ENCODE assay signal across 19 cellular contexts in genomic region chr11:72570893-72571741, GRCh38.
DNase-seq lines count a peak whose midpoint lies in the region; ATAC-seq and TF ChIP-seq lines count a peak whose summit lies in the region.
"Had no signal": no experiment of that assay in that cellular context is flagged by ENCODE, and none has a peak within 500 bp of the region (broad histone marks: within the 10 kb centered on the region; RNA-seq: fewer than 3 reads in every experiment).

No MANE protein-coding gene starts in this region.

- no peak for ATAC-seq in left lobe of liver
- ATAC-seq: A549 had no signal

- dilution Hi-C loops in mammary epithelial cell (cut with HindIII; ENCODE audit: low sequenced_read_pairs), result no loop called here

- no TSS peak for BruUV-seq in mammary epithelial cell (replicated peaks; lab: Mats Ljungman, UMichigan)

- no peaks in the 10 kb centered on the region for H3K27me3 ChIP-seq in mammary epithelial cell (ENCODE audit: insufficient read depth, low read length)
- H3K27me3 ChIP-seq: BLaER1, colonic mucosa had no signal

- TF ChIP-seq CTCF in mammary epithelial cell (conservative IDR thresholded peaks at IDR 0.05 in 1 of 2, IDR thresholded peaks at IDR 0.05 in 1 of 2; ENCODE audit: extremely low read depth in 1 of 2, insufficient read depth in 1 of 2, low read depth in 1 of 2, low read length in 2 of 2) (no peak), type B pancreatic cell (conservative IDR thresholded peaks at IDR 0.05) (no peak)

- peak overlapping the region; percentile 73 for H2AFZ ChIP-seq in mammary epithelial cell (ENCODE audit: low read depth, low read length)

- no peaks in the 10 kb centered on the region for H3K36me3 Mint-ChIP-seq in type B pancreatic cell

- no peaks in the 10 kb centered on the region for H3K9me3 Mint-ChIP-seq in type B pancreatic cell
- H3K9me3 Mint-ChIP-seq: activated CD4-positive, alpha-beta T cell treated with anti-CD3 and anti-CD28 coated beads, Interleukin-2, amount 10 ng/mL, durations not matched to agents 24 days and 14 days; activated T-cell treated with anti-CD3 and anti-CD28 coated beads, Interleukin-2, amount 50 U/mL, for 24 hours had no signal

- H3K36me3 ChIP-seq in mammary epithelial cell (ENCODE audit: insufficient read depth, low read length), result no peaks in the 10 kb centered on the region
- H3K36me3 ChIP-seq: BLaER1, colonic mucosa had no signal

- no peaks in the 10 kb centered on the region for H3K9me3 ChIP-seq in mammary epithelial cell (replicated peaks; ENCODE audit: insufficient read depth, low read length)
- H3K9me3 ChIP-seq: A549, BLaER1, colonic mucosa had no signal

- DNase-seq in activated CD8-positive, alpha-beta memory T cell treated with anti-CD3 and anti-CD28 coated beads for 24 hours, result peak; percentile 40
- DNase-seq in activated CD8-positive, alpha-beta memory T cell treated with anti-CD3 and anti-CD28 coated beads, Interleukin-2, amount 50 U/mL, for 4 hours, result no peak
- DNase-seq in mammary epithelial cell, result no peak
- DNase-seq in left lobe of liver (ENCODE audit: low spot score), result peak; percentile 44
- no peak for DNase-seq in type B pancreatic cell (ENCODE audit: extremely low spot score, unreplicated experiment)
- no peak for DNase-seq in T-helper 2 cell
- DNase-seq in COLO829 (ENCODE audit: low spot score), result no peak
- DNase-seq in amygdala (lab: John Stamatoyannopoulos, UW), result no peak
- DNase-seq: activated CD4-positive, alpha-beta T cell treated with anti-CD3 and anti-CD28 coated beads, Interleukin-2, amount 10 ng/mL, durations not matched to agents 24 days and 14 days; activated naive CD4-positive, alpha-beta T cell treated with anti-CD3 and anti-CD28 coated beads, Interleukin-2, amount 50 U/mL, for 16 hours; activated T-cell treated with anti-CD3 and anti-CD28 coated beads, Interleukin-2, amount 50 U/mL, for 24 hours; colonic mucosa; hippocampal formation; NCI-H1105; NCI-H2081 treated with DMSO at 0.1 percent for 48 hours; right cardiac atrium had no signal

- intact Hi-C loops in mammary epithelial cell (cut with micrococcal nuclease), result no loop called here

- peaks cover 29% of the 10 kb centered on the region for H3K4me1 ChIP-seq in mammary epithelial cell (ENCODE audit: insufficient read depth, low read length)
- H3K4me1 ChIP-seq: colonic mucosa had no signal

- H3K4me3 ChIP-seq in mammary epithelial cell (replicated peaks in 1 of 3; ENCODE audit: insufficient read depth in 1 of 3, low read depth in 2 of 3, low read length in 3 of 3), result no peak overlapping the region
- H3K4me3 ChIP-seq: A549, BLaER1, colonic mucosa, lung had no signal

- H3K27ac Mint-ChIP-seq in type B pancreatic cell, result peak overlapping the region; percentile 97
- H3K27ac Mint-ChIP-seq: activated CD4-positive, alpha-beta T cell treated with anti-CD3 and anti-CD28 coated beads, Interleukin-2, amount 10 ng/mL, durations not matched to agents 24 days and 14 days had no signal

- H3K27ac ChIP-seq in mammary epithelial cell (ENCODE audit: insufficient read depth, low read depth, low read length), result peak overlapping the region; percentile 43
- H3K27ac ChIP-seq: BLaER1, colonic mucosa had no signal

- H3K4me2 ChIP-seq in mammary epithelial cell (ENCODE audit: insufficient read depth, low read depth, low read length), result no peak overlapping the region
- H3K4me2 ChIP-seq: A549, BLaER1 had no signal

- peaks cover 13% of the 10 kb centered on the region for H3K27me3 Mint-ChIP-seq in type B pancreatic cell

- peak overlapping the region; percentile 20 for H3K4me3 Mint-ChIP-seq in type B pancreatic cell
- H3K4me3 Mint-ChIP-seq: activated CD4-positive, alpha-beta T cell treated with anti-CD3 and anti-CD28 coated beads, Interleukin-2, amount 10 ng/mL, durations not matched to agents 24 days and 14 days; activated T-cell treated with anti-CD3 and anti-CD28 coated beads, Interleukin-2, amount 50 U/mL, for 24 hours had no signal

- no peaks in the 10 kb centered on the region for H4K20me1 ChIP-seq in mammary epithelial cell (ENCODE audit: insufficient read depth, low read length)
- H4K20me1 ChIP-seq: BLaER1 had no signal

- 74% methylated on average over 6 of the region's 10 CpGs for WGBS in mammary epithelial cell (ENCODE audit: low coverage, missing lambda C conversion rate)

- in situ Hi-C loops in mammary epithelial cell (cut with MboI; ENCODE audit: low sequenced_read_pairs in 2 of 2), result loop anchor here in 1 of 2 donors (5.0 kb wide), 1 partner anchor 94 kb away; no protein-coding TSS in a partner anchor

- no peaks in the 10 kb centered on the region for H3K79me2 ChIP-seq in mammary epithelial cell (ENCODE audit: insufficient read depth, low read length)

- H3K9ac ChIP-seq in mammary epithelial cell (ENCODE audit: insufficient read depth, low read length), result no peak overlapping the region
- H3K9ac ChIP-seq: BLaER1 had no signal

- CTCF ChIA-PET in mammary epithelial cell (lab: Charles Lee; ENCODE audit: low non-redundant PET), result no interaction called here

- H3K4me1 Mint-ChIP-seq in type B pancreatic cell (ENCODE audit: unreplicated experiment), result peaks cover 19% of the 10 kb centered on the region

Comparison
In these comparisons a context has a peak if more than half of its experiments do, and no peak if none do; other contexts are left out.
1. DNase-seq: peak in activated CD8-positive, alpha-beta memory T cell treated with anti-CD3 and anti-CD28 coated beads for 24 hours (single experiment) and left lobe of liver (single experiment); none in activated CD8-positive, alpha-beta memory T cell treated with anti-CD3 and anti-CD28 coated beads, Interleukin-2, amount 50 U/mL, for 4 hours (single experiment), mammary epithelial cell (single experiment), type B pancreatic cell (single experiment), T-helper 2 cell (0 of 5), COLO829 (single experiment) and amygdala (0 of 56).